ENCODE assay signal across 23 cellular contexts in the genomic region with DNA sequence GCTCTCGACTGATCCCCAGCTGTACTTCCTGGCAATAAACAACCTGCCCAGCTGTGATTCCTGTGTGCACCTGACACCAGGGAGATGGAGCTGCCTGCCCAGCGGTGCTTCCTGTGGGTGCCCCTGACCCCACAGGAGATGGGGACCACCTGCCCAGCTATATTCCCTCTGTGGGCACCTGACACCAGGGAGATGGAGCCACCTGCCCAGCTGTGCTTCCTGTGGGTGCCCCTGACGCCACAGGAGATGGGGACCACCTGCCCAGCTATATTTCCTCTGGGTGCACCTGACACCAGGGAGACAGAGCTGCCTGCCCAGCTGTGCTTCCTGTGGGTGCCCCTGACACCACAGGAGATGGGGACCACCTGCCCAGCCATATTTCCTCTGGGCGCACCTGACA.
A peak's percentile ranks its signal among the peaks of the same experiment; 100 is the strongest.
DNase-seq lines count a peak whose midpoint lies in the region; ATAC-seq and TF ChIP-seq lines count a peak whose summit lies in the region.
"Had no signal": no experiment of that assay in that cellular context is flagged by ENCODE, and none has a peak within 500 bp of the region (broad histone marks: within the 10 kb centered on the region; RNA-seq: fewer than 3 reads in every experiment).

No MANE protein-coding gene starts in this region.

- H3K79me2 ChIP-seq in SU-DHL-6 (ENCODE audit: insufficient read depth, low read length): peaks cover 47% of the 10 kb centered on the region; the same call in 1 of the 2 replicates

- no peak for ATAC-seq in right cardiac atrium
- no peak for ATAC-seq in GM18909 (IDR thresholded peaks at IDR 0.05; ENCODE audit: poor library complexity, unreplicated experiment)
- ATAC-seq: A549, T-helper 17 cell had no signal

- H3K9me3 ChIP-seq in right cardiac atrium (ENCODE audit: control insufficient read depth, low read length): no peaks in the 10 kb centered on the region
- H3K9me3 ChIP-seq in SU-DHL-6 (ENCODE audit: insufficient read depth, low read length): peaks cover 23% of the 10 kb centered on the region; the same call in 1 of the 2 replicates
- H3K9me3 ChIP-seq: A549, HAP-1, MG63, SJSA1 had no signal

- H2AFZ ChIP-seq in SU-DHL-6 (ENCODE audit: low read depth, low read length, severe bottlenecking): no peak overlapping the region

- 82% methylated on average over 4 of the region's 4 CpGs for WGBS in right cardiac atrium

- no peak overlapping the region for H3K4me3 ChIP-seq in right cardiac atrium (ENCODE audit: low read length)
- H3K4me3 ChIP-seq in SU-DHL-6 (ENCODE audit: insufficient read depth, low read length, poor library complexity, severe bottlenecking): no peak overlapping the region
- H3K4me3 ChIP-seq: A549, HAP-1, MG63, SJSA1 had no signal

- H3K36me3 ChIP-seq in SU-DHL-6 (ENCODE audit: low read length): peaks cover 11% of the 10 kb centered on the region; the same call in 1 of the 2 replicates
- H3K36me3 ChIP-seq: HAP-1, MG63 had no signal

- H3K4me2 ChIP-seq in SU-DHL-6 (ENCODE audit: low read depth, low read length, poor library complexity, severe bottlenecking): no peak overlapping the region
- H3K4me2 ChIP-seq: A549 had no signal

- no peak for TF ChIP-seq CTCF in SU-DHL-6 (IDR thresholded peaks at IDR 0.05; ENCODE audit: insufficient read depth, low read length, poor library complexity, severe bottlenecking)

- H3F3A ChIP-seq in SU-DHL-6 (ENCODE audit: insufficient read depth): peaks cover 20% of the 10 kb centered on the region

- no peaks in the 10 kb centered on the region for H3K27me3 ChIP-seq in right cardiac atrium (ENCODE audit: control insufficient read depth, insufficient read depth)
- H3K27me3 ChIP-seq in SU-DHL-6 (ENCODE audit: low read length): no peaks in the 10 kb centered on the region
- H3K27me3 ChIP-seq: MG63, SJSA1 had no signal

- H3K9me2 ChIP-seq in SU-DHL-6 (replicated peaks; ENCODE audit: insufficient read depth, low read length): no peaks in the 10 kb centered on the region

- no peaks in the 10 kb centered on the region for H3K4me1 ChIP-seq in right cardiac atrium (ENCODE audit: control insufficient read depth, insufficient read depth, low read length)
- H3K4me1 ChIP-seq: A549, HAP-1, SJSA1 had no signal

- no peak overlapping the region for H3K9ac ChIP-seq in SU-DHL-6 (ENCODE audit: low read length)

- DNase-seq in cardiac septum (ENCODE audit: low spot score) (peak; percentile 44), right cardiac atrium (no peak), NCI-H146 (lab: John Stamatoyannopoulos, UW) (peak; percentile 91), hepatic stellate cell (ENCODE audit: low spot score) (no peak), globus pallidus (ENCODE audit: low spot score) (no peak), NCI-H524 (lab: John Stamatoyannopoulos, UW) (no peak)
- DNase-seq: C1 segment of cervical spinal cord; CD8-positive, alpha-beta memory T cell; DMS79 treated with DMSO at 0.1 percent for 48 hours; IMR-90; Kasumi-1; MG63; NCI-H1092; NCI-H1694 treated with DMSO at 0.1 percent for 48 hours; NCI-H2107; NCI-H2227 treated with DMSO at 0.1 percent for 48 hours; NCI-H748 treated with DMSO at 0.1 percent for 48 hours; T-helper 17 cell had no signal

- intact Hi-C loops in cardiac septum (cut with DNase I): no loop called here
- intact Hi-C loops in right cardiac atrium (cut with DNase I): loop anchor here in 2 of 4 donors (5.0 to 10.0 kb wide), 2 partner anchors 282 to 289 kb away; no protein-coding TSS in a partner anchor

- no peak overlapping the region for H3K27ac ChIP-seq in right cardiac atrium (ENCODE audit: low read length)
- H3K27ac ChIP-seq in SU-DHL-6 (ENCODE audit: low read depth, low read length): peak overlapping the region; percentile 72
- H3K27ac ChIP-seq: A549, SJSA1 had no signal

- peaks cover 7% of the 10 kb centered on the region; the same call in 1 of the 2 replicates for H4K20me1 ChIP-seq in SU-DHL-6 (ENCODE audit: low read depth, low read length)

Comparison
In these comparisons a context has a peak if more than half of its experiments do, and no peak if none do; other contexts are left out.
1. DNase-seq: peak in cardiac septum (single experiment) and NCI-H146 (single experiment); none in right cardiac atrium (0 of 3), hepatic stellate cell (single experiment), globus pallidus (single experiment) and NCI-H524 (0 of 2).